Comparison of ENCODE assay signal across 8 cellular contexts in genomic region chr12:122726056-122726558, GRCh38. TPM values are rescaled to one million over a fixed set of nuclear protein-coding genes. Genes with fewer than 3 reads are reported as not detected.
DNase-seq lines count a peak whose midpoint lies in the region; ATAC-seq, FAIRE-seq and TF ChIP-seq lines count a peak whose summit lies in the region.

No MANE protein-coding gene starts in this region.

- H3K27ac ChIP-seq in foreskin keratinocyte: peak overlapping the region; percentile 96

- no peak for FAIRE-seq in GM19239 (lab: Jason Lieb, UNC)

- no peak for TF ChIP-seq CTCF in foreskin keratinocyte (conservative IDR thresholded peaks at IDR 0.05)

- DNase-seq in 8988T (peak; percentile 38), SW480 (ENCODE audit: low spot score) (peak; percentile 59), foreskin keratinocyte (peak; percentile 91 to 94), NCI-H2107 (lab: John Stamatoyannopoulos, UW) (no peak), middle frontal gyrus (ENCODE audit: extremely low spot score, low spot score) (no peak), GM19239 (ENCODE audit: insufficient read length, low spot score) (no peak), NCI-H128 (lab: John Stamatoyannopoulos, UW; ENCODE audit: unreplicated experiment) (no peak)

- ATAC-seq in GM21723 (IDR thresholded peaks at IDR 0.05; ENCODE audit: unreplicated experiment) (peak; percentile 44), foreskin keratinocyte (peak; percentile 83)

- H3K27me3 ChIP-seq in foreskin keratinocyte: no peaks in the 10 kb centered on the region

- peaks cover 22% of the 10 kb centered on the region for H3K4me1 ChIP-seq in foreskin keratinocyte

RNA-seq across cellular contexts. Expression of gene HCAR1, which starts 4.5 kb away (rescaled TPM):
- 0.10 TPM in 1 of 2 replicates, not detected in the other for total RNA-seq in foreskin keratinocyte
- 0.01 TPM in 1 of 2 replicates, not detected in the other for polyA plus RNA-seq in foreskin keratinocyte

RNA-seq across cellular contexts. Expression of gene HCAR3, which starts 9.5 kb away (rescaled TPM):
- 0.92 and 1.2 TPM in 2 replicates for total RNA-seq in foreskin keratinocyte
- 0.85 and 1.2 TPM in 2 replicates for polyA plus RNA-seq in foreskin keratinocyte

RNA-seq across cellular contexts. Expression of gene HCAR2, which starts 22.9 kb away (rescaled TPM):
- total RNA-seq in foreskin keratinocyte: 2.2 TPM in 2 replicates
- polyA plus RNA-seq in foreskin keratinocyte: 2.1 and 2.3 TPM in 2 replicates

RNA-seq across cellular contexts. Expression of gene DENR, which starts 26.5 kb away (rescaled TPM):
- total RNA-seq in foreskin keratinocyte: 57.7 and 64.4 TPM in 2 replicates
- 36.9 and 45.0 TPM in 2 replicates for polyA plus RNA-seq in foreskin keratinocyte

RNA-seq across cellular contexts. Expression of gene CCDC62, which starts 48.3 kb away (rescaled TPM):
- total RNA-seq in foreskin keratinocyte: 0.20 and 0.25 TPM in 2 replicates
- 0.03 and 0.06 TPM in 2 replicates for polyA plus RNA-seq in foreskin keratinocyte

Comparison
In these comparisons a context has a peak if more than half of its experiments do, and no peak if none do; other contexts are left out.
1. DNase-seq: peak in 8988T (single experiment), SW480 (single experiment) and foreskin keratinocyte (2 of 2); none in NCI-H2107 (single experiment), middle frontal gyrus (single experiment), GM19239 (single experiment) and NCI-H128 (single experiment).